17 cellular contexts compared by ENCODE assay signal in the genomic region with DNA sequence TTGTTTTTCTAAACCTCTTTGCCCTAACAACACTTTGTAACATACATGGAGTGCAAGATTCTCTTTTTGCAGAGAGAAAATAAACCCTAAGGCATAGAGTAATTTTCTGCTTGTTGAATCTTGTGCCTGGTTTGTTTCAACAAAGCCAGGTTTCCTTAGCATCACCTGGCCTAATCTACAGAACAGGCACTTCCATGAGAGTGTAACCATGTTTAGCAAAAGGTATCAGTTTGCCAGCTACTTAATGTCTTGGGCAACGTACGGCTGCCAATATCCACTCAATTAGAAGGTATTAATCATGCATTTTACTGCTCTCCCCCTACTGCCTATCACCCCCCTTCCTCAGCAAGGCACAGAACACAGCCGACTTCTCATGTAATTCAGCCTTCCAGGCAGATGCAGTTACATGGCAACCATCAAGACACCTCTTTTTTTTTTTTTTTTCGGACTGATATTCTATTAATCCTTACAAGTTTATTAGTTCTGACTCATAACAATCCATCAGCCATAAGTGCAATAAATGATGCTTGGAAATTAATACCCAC.
DNase-seq lines count a peak whose midpoint lies in the region; TF ChIP-seq lines count a peak whose summit lies in the region.
"Had no signal": no experiment of that assay in that cellular context is flagged by ENCODE, and none has a peak within 500 bp of the region (broad histone marks: within the 10 kb centered on the region; RNA-seq: fewer than 3 reads in every experiment).

No MANE protein-coding gene starts in this region.

- H3K9me3 ChIP-seq in GM23248 (ENCODE audit: low read depth) (no peaks in the 10 kb centered on the region), mesenchymal stem cell (ENCODE audit: control insufficient read depth, low read length) (no peaks in the 10 kb centered on the region)
- H3K9me3 ChIP-seq: heart right ventricle, sigmoid colon had no signal

- no peak overlapping the region for H3K27ac ChIP-seq in GM23248
- no peak overlapping the region for H3K27ac ChIP-seq in mesenchymal stem cell (ENCODE audit: low read length, poor library complexity, severe bottlenecking)
- H3K27ac ChIP-seq: sigmoid colon, SK-N-MC had no signal

- no peak overlapping the region for H2AK5ac ChIP-seq in mesenchymal stem cell (ENCODE audit: low read length, severe bottlenecking)

- H3K18ac ChIP-seq in mesenchymal stem cell (ENCODE audit: low read depth in 1 of 2, low read length in 2 of 2): no peak overlapping the region

- no peak overlapping the region for H4K8ac ChIP-seq in mesenchymal stem cell (ENCODE audit: low read length)

- in situ Hi-C loops in GM23248 (cut with MboI): no loop called here

- H3K4me2 ChIP-seq in GM23248 (ENCODE audit: unreplicated experiment) (peak overlapping the region; percentile 56), mesenchymal stem cell (ENCODE audit: low read length, poor library complexity, severe bottlenecking) (no peak overlapping the region)

- H2BK120ac ChIP-seq in mesenchymal stem cell (ENCODE audit: low read depth, low read length): no peak overlapping the region

- no peaks in the 10 kb centered on the region for H3K9me2 ChIP-seq in GM23248 (ENCODE audit: insufficient read depth)

- DNase-seq in GM23248 (no peak), NCI-H1436 treated with DMSO at 0.1 percent for 48 hours (lab: John Stamatoyannopoulos, UW) (peak; percentile 73), SK-N-DZ (ENCODE audit: low spot score) (peak; percentile 72), mesenchymal stem cell (no peak), hepatic stellate cell (ENCODE audit: low spot score) (no peak), RKO (ENCODE audit: low spot score) (no peak), foreskin fibroblast (no peak)
- DNase-seq: activated CD4-positive, alpha-beta T cell treated with anti-CD3 and anti-CD28 coated beads, Interleukin-2, amount 10 ng/mL, durations not matched to agents 7 days and 5 days; activated naive CD4-positive, alpha-beta T cell treated with anti-CD3 and anti-CD28 coated beads, Interleukin-2, amount 50 U/mL, for 16 hours; H9; heart right ventricle; kidney glomerular epithelial cell; occipital lobe; PC-3; sigmoid colon; stimulated activated CD4-positive, alpha-beta T cell treated with anti-CD3 and anti-CD28 coated beads, Interleukin-2, amount 100 ng/mL, for 48 hours had no signal

- H2BK12ac ChIP-seq in mesenchymal stem cell (ENCODE audit: low read length in 2 of 2): no peak overlapping the region

- TF ChIP-seq CTCF in foreskin fibroblast (IDR thresholded peaks at IDR 0.05; ENCODE audit: low read depth, low read length): no peak

- H2BK15ac ChIP-seq in mesenchymal stem cell (ENCODE audit: low read depth, poor library complexity, severe bottlenecking): no peak overlapping the region

- peak overlapping the region; percentile 76 for H2AFZ ChIP-seq in GM23248
- no peak overlapping the region for H2AFZ ChIP-seq in mesenchymal stem cell (ENCODE audit: low read depth, low read length)

- no peak overlapping the region for H3K4me3 ChIP-seq in GM23248
- H3K4me3 ChIP-seq in mesenchymal stem cell (ENCODE audit: insufficient read depth in 1 of 2, low read depth in 1 of 2, low read length in 2 of 2): no peak overlapping the region
- H3K4me3 ChIP-seq in foreskin fibroblast (ENCODE audit: low read depth in 1 of 2, low read length in 2 of 2): no peak overlapping the region
- H3K4me3 ChIP-seq: heart right ventricle, sigmoid colon, SK-N-MC had no signal

- no peaks in the 10 kb centered on the region for H3F3A ChIP-seq in GM23248 (ENCODE audit: insufficient read depth)

- no peaks in the 10 kb centered on the region for H4K20me1 ChIP-seq in GM23248 (ENCODE audit: insufficient read depth)

- no peaks in the 10 kb centered on the region for H3K79me2 ChIP-seq in GM23248 (ENCODE audit: insufficient read depth)

- H3K79me1 ChIP-seq in mesenchymal stem cell (replicated peaks; ENCODE audit: low read length, poor library complexity, severe bottlenecking): peaks cover 4% of the 10 kb centered on the region

- 0 out of 2 replicates have a peak, but pooled peaks cover 4% of the 10 kb centered on the region for H3K4me1 ChIP-seq in GM23248 (ENCODE audit: insufficient read depth)
- H3K4me1 ChIP-seq in mesenchymal stem cell (ENCODE audit: control insufficient read depth, insufficient read depth, low read depth, low read length): peaks cover 12% of the 10 kb centered on the region

- no peak overlapping the region for H4K91ac ChIP-seq in mesenchymal stem cell (ENCODE audit: low read length)

- 48 to 50% methylated on average over 4 of the region's 4 CpGs for WGBS in GM23248 (ENCODE audit: low coverage in 1 of 2, low lambda C conversion rate in 2 of 2, missing lambda C conversion rate in 2 of 2), 2 experiments
- WGBS in mesenchymal stem cell: 80% methylated on average over 3 of the region's 4 CpGs

- H3K27me3 ChIP-seq in GM23248 (replicated peaks; ENCODE audit: insufficient read depth) (no peaks in the 10 kb centered on the region), mesenchymal stem cell (ENCODE audit: control insufficient read depth in 1 of 2, insufficient read depth in 1 of 2, low read length in 2 of 2) (no peaks in the 10 kb centered on the region)
- H3K27me3 ChIP-seq: heart right ventricle, sigmoid colon had no signal

- H3K36me3 ChIP-seq in GM23248 (ENCODE audit: low read depth) (no peaks in the 10 kb centered on the region), mesenchymal stem cell (ENCODE audit: control insufficient read depth in 1 of 2, insufficient read depth in 2 of 2, low read depth in 1 of 2, low read length in 2 of 2) (no peaks in the 10 kb centered on the region)
- H3K36me3 ChIP-seq: heart right ventricle, sigmoid colon had no signal

- H3K14ac ChIP-seq in mesenchymal stem cell (ENCODE audit: low read length in 2 of 2): no peak overlapping the region

- H3K9ac ChIP-seq in GM23248 (no peak overlapping the region), mesenchymal stem cell (ENCODE audit: low read length) (peak overlapping the region; percentile 42)

- peak overlapping the region in 1 of 2 experiments; percentile 7 for H3K4ac ChIP-seq in mesenchymal stem cell (ENCODE audit: low read depth in 1 of 2, low read length in 2 of 2)

- H3K23ac ChIP-seq in mesenchymal stem cell (ENCODE audit: low read length in 2 of 2): no peak overlapping the region

- H2BK5ac ChIP-seq in mesenchymal stem cell (ENCODE audit: low read depth, low read length, poor library complexity, severe bottlenecking): no peak overlapping the region

Comparison
In these comparisons a context has a peak if more than half of its experiments do, and no peak if none do; other contexts are left out.
1. DNase-seq: peak in NCI-H1436 treated with DMSO at 0.1 percent for 48 hours (single experiment) and SK-N-DZ (single experiment); none in GM23248 (single experiment), mesenchymal stem cell (single experiment), hepatic stellate cell (single experiment), RKO (single experiment) and foreskin fibroblast (0 of 2).